Comparison of ENCODE assay signal across 14 cellular contexts in the genomic region with DNA sequence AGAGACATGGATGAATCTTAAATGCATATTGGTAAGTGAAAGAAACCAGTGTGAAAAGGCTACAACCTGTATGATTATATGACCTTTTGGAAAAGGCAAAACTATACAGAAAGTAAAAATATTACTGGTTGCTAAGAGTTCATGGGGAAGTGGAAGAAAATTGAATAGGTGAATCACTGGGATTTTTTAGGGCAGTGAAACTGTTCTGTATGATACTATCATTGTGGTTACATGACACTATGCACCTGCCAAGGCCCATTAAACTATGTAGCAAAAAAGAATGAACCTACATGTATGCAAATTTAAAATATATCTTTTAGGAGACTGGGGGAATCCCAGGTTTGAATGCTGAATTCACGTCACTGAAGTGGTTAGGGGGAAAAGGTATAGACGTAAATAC. TPM values are rescaled to one million over a fixed set of nuclear protein-coding genes. Genes with fewer than 3 reads are reported as not detected.
DNase-seq lines count a peak whose midpoint lies in the region; ATAC-seq and TF ChIP-seq lines count a peak whose summit lies in the region.
"Had no signal": no experiment of that assay in that cellular context is flagged by ENCODE, and none has a peak within 500 bp of the region (broad histone marks: within the 10 kb centered on the region; RNA-seq: fewer than 3 reads in every experiment).

No MANE protein-coding gene starts in this region.

- H3K27me3 Mint-ChIP-seq in activated T-cell treated with anti-CD3 and anti-CD28 coated beads, Interleukin-2, amount 50 U/mL, for 4 hours (ENCODE audit: low read depth): peaks cover 5% of the 10 kb centered on the region
- peaks cover 4 to 6% of the 10 kb centered on the region in 2 donors for H3K27me3 Mint-ChIP-seq in stimulated activated naive B cell treated with anti-CD40 and anti-IgM and Interleukin-4, amounts not matched to agents 10 μg/mL and 1 μg/mL and 100 μg/mL, for 72 hours
- H3K27me3 Mint-ChIP-seq: IgD-negative memory B cell had no signal

- TF ChIP-seq CTCF in gastrocnemius medialis (IDR thresholded peaks at IDR 0.05 in 4 of 5, conservative IDR thresholded peaks at IDR 0.05 in 1 of 5) (no peak), suprapubic skin (IDR thresholded peaks at IDR 0.05) (no peak)

- intact Hi-C loops in gastrocnemius medialis (cut with DNase I; ENCODE audit: low total_unique reads): no loop called here

- no peak for TF ChIP-seq EP300 in suprapubic skin (IDR thresholded peaks at IDR 0.05)

- no peaks in the 10 kb centered on the region for H3K27me3 ChIP-seq in gastrocnemius medialis
- no peaks in the 10 kb centered on the region for H3K27me3 ChIP-seq in suprapubic skin
- H3K27me3 ChIP-seq: heart left ventricle had no signal

- H3K4me3 Mint-ChIP-seq in activated T-cell treated with anti-CD3 and anti-CD28 coated beads, Interleukin-2, amount 50 U/mL, for 4 hours: no peak overlapping the region
- H3K4me3 Mint-ChIP-seq in stimulated activated naive B cell treated with anti-CD40 and anti-IgM and Interleukin-4, amounts not matched to agents 10 μg/mL and 1 μg/mL and 100 μg/mL, for 72 hours: no peak overlapping the region
- H3K4me3 Mint-ChIP-seq: IgD-negative memory B cell had no signal

- peaks cover 4% of the 10 kb centered on the region for H3K9me3 Mint-ChIP-seq in activated T-cell treated with anti-CD3 and anti-CD28 coated beads, Interleukin-2, amount 50 U/mL, for 4 hours
- H3K9me3 Mint-ChIP-seq in stimulated activated naive B cell treated with anti-CD40 and anti-IgM and Interleukin-4, amounts not matched to agents 10 μg/mL and 1 μg/mL and 100 μg/mL, for 72 hours: peaks cover 10 to 15% of the 10 kb centered on the region in 2 donors

- no peak overlapping the region for H3K4me3 ChIP-seq in gastrocnemius medialis
- no peak overlapping the region for H3K4me3 ChIP-seq in suprapubic skin
- H3K4me3 ChIP-seq: heart left ventricle had no signal

- TF ChIP-seq POLR2A in gastrocnemius medialis (IDR thresholded peaks at IDR 0.05) (no peak), suprapubic skin (IDR thresholded peaks at IDR 0.05) (no peak)

- H3K36me3 Mint-ChIP-seq in activated T-cell treated with anti-CD3 and anti-CD28 coated beads, Interleukin-2, amount 50 U/mL, for 4 hours (ENCODE audit: insufficient read depth): no peaks in the 10 kb centered on the region
- H3K36me3 Mint-ChIP-seq in stimulated activated naive B cell treated with anti-CD40 and anti-IgM and Interleukin-4, amounts not matched to agents 10 μg/mL and 1 μg/mL and 100 μg/mL, for 72 hours: peaks cover 0 to 4% of the 10 kb centered on the region in 2 donors

- no peaks in the 10 kb centered on the region for H3K36me3 ChIP-seq in gastrocnemius medialis
- H3K36me3 ChIP-seq in suprapubic skin: no peaks in the 10 kb centered on the region
- H3K36me3 ChIP-seq: heart left ventricle had no signal

- no peaks in the 10 kb centered on the region for H3K9me3 ChIP-seq in gastrocnemius medialis
- no peaks in the 10 kb centered on the region for H3K9me3 ChIP-seq in suprapubic skin

- peaks cover 4% of the 10 kb centered on the region for H3K4me1 Mint-ChIP-seq in activated T-cell treated with anti-CD3 and anti-CD28 coated beads, Interleukin-2, amount 50 U/mL, for 4 hours (ENCODE audit: low read depth)
- peaks cover 4 to 6% of the 10 kb centered on the region in 2 donors for H3K4me1 Mint-ChIP-seq in stimulated activated naive B cell treated with anti-CD40 and anti-IgM and Interleukin-4, amounts not matched to agents 10 μg/mL and 1 μg/mL and 100 μg/mL, for 72 hours
- H3K4me1 Mint-ChIP-seq: IgD-negative memory B cell had no signal

- 62% methylated on average over 2 of the region's 2 CpGs for WGBS in suprapubic skin

- H3K4me1 ChIP-seq in gastrocnemius medialis: no peaks in the 10 kb centered on the region
- H3K4me1 ChIP-seq in suprapubic skin: no peaks in the 10 kb centered on the region
- H3K4me1 ChIP-seq: heart left ventricle had no signal

- H3K27ac Mint-ChIP-seq in stimulated activated naive B cell treated with anti-CD40 and anti-IgM and Interleukin-4, amounts not matched to agents 10 μg/mL and 1 μg/mL and 100 μg/mL, for 72 hours: peak overlapping the region; percentile 63
- H3K27ac Mint-ChIP-seq: IgD-negative memory B cell had no signal

- H3K27ac ChIP-seq in gastrocnemius medialis (no peak overlapping the region), suprapubic skin (no peak overlapping the region)
- H3K27ac ChIP-seq: heart left ventricle had no signal

- in situ Hi-C loops in gastrocnemius medialis (cut with MboI; ENCODE audit: low sequenced_read_pairs in 4 of 4): no loop called here

- DNase-seq in activated T-cell treated with anti-CD3 and anti-CD28 coated beads, Interleukin-2, amount 50 U/mL, for 4 hours: no peak
- no peak for DNase-seq in activated T-cell treated with anti-CD3 and anti-CD28 coated beads, Interleukin-2, amount 50 U/mL, for 1 hour
- DNase-seq in stimulated activated naive B cell treated with anti-CD40 and anti-IgM and Interleukin-4, amounts not matched to agents 10 μg/mL and 1 μg/mL and 100 μg/mL, for 72 hours: peak; percentile 15
- DNase-seq in gastrocnemius medialis (no peak), NCI-H2171 (lab: John Stamatoyannopoulos, UW) (no peak), suprapubic skin (ENCODE audit: low spot score in 2 of 2) (no peak)
- DNase-seq: DMS79 treated with DMSO at 0.1 percent for 48 hours, heart left ventricle, nucleus accumbens had no signal

- peak; percentile 95 to 97 for ATAC-seq in activated T-cell treated with anti-CD3 and anti-CD28 coated beads, Interleukin-2, amount 50 U/mL, for 4 hours
- ATAC-seq in GM21423 (IDR thresholded peaks at IDR 0.05; ENCODE audit: unreplicated experiment) (peak; percentile 76), HG03097 (IDR thresholded peaks at IDR 0.05; ENCODE audit: low FRiP score, unreplicated experiment) (peak; percentile 59), gastrocnemius medialis (no peak)
- peak; percentile 98 to 99 for ATAC-seq in stimulated activated naive B cell treated with anti-CD40 and anti-IgM and Interleukin-4, amounts not matched to agents 10 μg/mL and 1 μg/mL and 100 μg/mL, for 72 hours (replicated peaks)
- ATAC-seq: heart left ventricle had no signal

RNA-seq across cellular contexts. Expression of a gene that starts 12.6 kb away (rescaled TPM):
- not detected for total RNA-seq in activated T-cell treated with anti-CD3 and anti-CD28 coated beads, Interleukin-2, amount 50 U/mL, for 4 hours
- total RNA-seq in gastrocnemius medialis: not detected
- not detected for total RNA-seq in suprapubic skin
- total RNA-seq: heart left ventricle, lower leg skin, subcutaneous adipose tissue had no signal

RNA-seq across cellular contexts. Expression of a gene that starts 30.6 kb away (rescaled TPM):
- total RNA-seq in activated T-cell treated with anti-CD3 and anti-CD28 coated beads, Interleukin-2, amount 50 U/mL, for 4 hours: not detected
- not detected for total RNA-seq in gastrocnemius medialis
- not detected for total RNA-seq in suprapubic skin
- total RNA-seq: heart left ventricle, lower leg skin, subcutaneous adipose tissue had no signal

RNA-seq across cellular contexts. Expression of a gene that starts 40.5 kb away (rescaled TPM):
- total RNA-seq in activated T-cell treated with anti-CD3 and anti-CD28 coated beads, Interleukin-2, amount 50 U/mL, for 4 hours: not detected
- not detected for total RNA-seq in gastrocnemius medialis
- total RNA-seq in suprapubic skin: not detected
- total RNA-seq: heart left ventricle, lower leg skin, subcutaneous adipose tissue had no signal

RNA-seq across cellular contexts. Expression of a gene that starts 57.0 kb away (rescaled TPM):
- not detected for total RNA-seq in activated T-cell treated with anti-CD3 and anti-CD28 coated beads, Interleukin-2, amount 50 U/mL, for 4 hours
- not detected for total RNA-seq in gastrocnemius medialis
- not detected for total RNA-seq in suprapubic skin
- total RNA-seq: heart left ventricle, lower leg skin, subcutaneous adipose tissue had no signal

Comparison
In these comparisons a context has a peak if more than half of its experiments do, and no peak if none do; other contexts are left out.
1. ATAC-seq: peak in activated T-cell treated with anti-CD3 and anti-CD28 coated beads, Interleukin-2, amount 50 U/mL, for 4 hours (2 of 2), GM21423 (single experiment), HG03097 (single experiment) and stimulated activated naive B cell treated with anti-CD40 and anti-IgM and Interleukin-4, amounts not matched to agents 10 μg/mL and 1 μg/mL and 100 μg/mL, for 72 hours (2 of 2); none in gastrocnemius medialis (0 of 2).